28 cellular contexts compared by ENCODE assay signal in genomic region chr16:84075376-84075775, GRCh38. TPM values are rescaled to one million over a fixed set of nuclear protein-coding genes. Genes with fewer than 3 reads are reported as not detected.
"Had no signal": no experiment of that assay in that cellular context is flagged by ENCODE, and none has a peak within 500 bp of the region (broad histone marks: within the 10 kb centered on the region; RNA-seq: fewer than 3 reads in every experiment).

No MANE protein-coding gene starts in this region.

- H3K27me3 ChIP-seq: sigmoid colon, stomach had no signal

- ATAC-seq: esophagus mucosa; left colon; naive thymus-derived CD4-positive, alpha-beta T cell had no signal

- DNase-seq: cortex of kidney; effector memory CD4-positive, alpha-beta T cell; immature natural killer cell; left colon; mammary epithelial cell; naive thymus-derived CD4-positive, alpha-beta T cell; nephron progenitor cell; retina; sigmoid colon; small intestine; stimulated activated CD4-positive, alpha-beta T cell treated with anti-CD3 and anti-CD28 coated beads, Interleukin-12 subunit alpha, Interleukin-12 subunit beta, amount 100 ng/mL, for 4 hours; stimulated activated naive CD4-positive, alpha-beta T cell; stomach; substantia nigra; trophoblast cell had no signal

- H3K4me1 Mint-ChIP-seq: nephron progenitor cell had no signal

- H3K4me3 Mint-ChIP-seq: immature natural killer cell; naive thymus-derived CD4-positive, alpha-beta T cell; nephron progenitor cell had no signal

- H3K9me3 Mint-ChIP-seq: immature natural killer cell; naive thymus-derived CD4-positive, alpha-beta T cell had no signal

- H3K4me3 ChIP-seq: prostate gland, sigmoid colon, stomach, thoracic aorta had no signal

- H3K27ac ChIP-seq: parathyroid adenoma, prostate gland, sigmoid colon, stomach, thoracic aorta had no signal

- H3K27me3 Mint-ChIP-seq: naive thymus-derived CD4-positive, alpha-beta T cell had no signal

- H3K4me1 ChIP-seq: parathyroid adenoma, prostate gland, sigmoid colon, stomach had no signal

- H3K9me3 ChIP-seq: prostate gland, sigmoid colon, stomach, thoracic aorta had no signal

- H3K27ac Mint-ChIP-seq: immature natural killer cell, nephron progenitor cell had no signal

RNA-seq across cellular contexts. Expression of gene SLC38A8, which starts 32.8 kb away (rescaled TPM):
- total RNA-seq: esophagus mucosa; fibroblast of lung; frontal cortex; glomerular endothelial cell; left colon; lower leg skin; mammary epithelial cell; mesenteric fat pad; mononuclear cell; naive thymus-derived CD4-positive, alpha-beta T cell; omental fat pad; prostate gland; sigmoid colon; stomach; thoracic aorta; urinary bladder had no signal
- polyA plus RNA-seq: fibroblast of lung; immature natural killer cell; keratinocyte; mammary epithelial cell; naive thymus-derived CD4-positive, alpha-beta T cell; sigmoid colon; urinary bladder had no signal
